ENCODE assay signal across 8 cellular contexts in the genomic region with DNA sequence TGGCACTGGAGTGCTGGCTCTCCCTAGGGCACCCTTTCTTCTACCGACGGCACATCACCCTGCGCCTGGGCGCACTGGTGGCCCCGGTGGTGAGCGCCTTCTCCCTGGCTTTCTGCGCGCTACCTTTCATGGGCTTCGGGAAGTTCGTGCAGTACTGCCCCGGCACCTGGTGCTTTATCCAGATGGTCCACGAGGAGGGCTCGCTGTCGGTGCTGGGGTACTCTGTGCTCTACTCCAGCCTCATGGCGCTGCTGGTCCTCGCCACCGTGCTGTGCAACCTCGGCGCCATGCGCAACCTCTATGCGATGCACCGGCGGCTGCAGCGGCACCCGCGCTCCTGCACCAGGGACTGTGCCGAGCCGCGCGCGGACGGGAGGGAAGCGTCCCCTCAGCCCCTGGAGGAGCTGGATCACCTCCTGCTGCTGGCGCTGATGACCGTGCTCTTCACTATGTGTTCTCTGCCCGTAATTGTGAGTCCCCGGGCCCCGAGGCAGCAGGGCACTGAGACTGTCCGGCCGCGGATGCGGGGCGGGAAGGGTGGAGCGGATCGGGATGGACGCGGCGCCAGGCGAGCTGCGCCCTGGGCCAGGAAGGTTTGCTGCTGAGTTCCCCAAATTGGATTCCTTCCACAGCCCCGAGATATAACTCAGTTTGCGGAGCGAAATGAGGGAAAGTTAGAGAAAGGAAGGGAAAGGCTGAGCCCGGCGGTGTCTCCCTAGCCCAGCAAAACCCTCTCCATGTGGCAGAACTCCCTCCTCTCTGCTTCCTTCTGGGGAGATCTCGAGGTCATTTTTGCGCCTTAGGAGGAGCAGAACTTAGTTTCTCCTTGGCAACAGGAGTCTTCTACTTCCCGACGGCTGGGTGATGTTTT. TPM values are rescaled to one million over a fixed set of nuclear protein-coding genes. Genes with fewer than 3 reads are reported as not detected.
DNase-seq lines count a peak whose midpoint lies in the region; ATAC-seq, FAIRE-seq and TF ChIP-seq lines count a peak whose summit lies in the region.

No MANE protein-coding gene starts in this region.

- H3K4ac ChIP-seq in H1 (replicated peaks; ENCODE audit: insufficient read length, low read depth, low read length), result no peak overlapping the region

- peak overlapping the region; percentile 79 to 95 for H3K4me2 ChIP-seq in H1 (ENCODE audit: insufficient read depth in 1 of 2, low read depth in 2 of 2, low read length in 2 of 2)

- TF ChIP-seq POLR2A in H1 (IDR thresholded peaks at IDR 0.05; ENCODE audit: control extremely low read depth in 1 of 2, low read depth in 2 of 2, low read length in 2 of 2), result no peak

- H2BK15ac ChIP-seq in H1 (ENCODE audit: low read length), result peak overlapping the region; percentile 49

- H4K91ac ChIP-seq in H1 (replicated peaks; ENCODE audit: insufficient read length, low read length), result no peak overlapping the region

- peak overlapping the region; percentile 53; the same call in 1 of the 2 replicates for H2BK5ac ChIP-seq in H1 (ENCODE audit: low read depth, low read length)

- peak overlapping the region; percentile 64; the same call in 1 of the 2 replicates for H2BK20ac ChIP-seq in H1 (ENCODE audit: low read length)

- peaks cover 17% of the 10 kb centered on the region; the same call in 1 of the 2 replicates for H3K23me2 ChIP-seq in H1 (ENCODE audit: low read depth, low read length)

- no peaks in the 10 kb centered on the region for H3K27me3 Mint-ChIP-seq in natural killer cell treated with Interleukin-12 subunit alpha and Interleukin-12 subunit beta and Interleukin-15 and Interleukin-18, amount 100 ng/mL, for 72 hours

- CTCF ChIA-PET in H1 (lab: Charles Lee; ENCODE audit: partially characterized antibody), result interaction anchor here (1.1 to 1.6 kb wide), 2 partner anchors 52 to 135 kb away, joined by 3 to 5 read pairs; no protein-coding TSS in a partner anchor

- H3K18ac ChIP-seq in H1 (ENCODE audit: extremely low read depth, low read length), result peak overlapping the region; percentile 36

- no peak overlapping the region for H3K23ac ChIP-seq in H1 (ENCODE audit: insufficient read length)

- no peaks in the 10 kb centered on the region for H4K20me1 ChIP-seq in H1 (replicated peaks in 1 of 2; ENCODE audit: control insufficient read depth in 1 of 2, insufficient read depth in 2 of 2, low read length in 2 of 2)

- no peaks in the 10 kb centered on the region for H3K79me2 ChIP-seq in H1 (ENCODE audit: control insufficient read depth in 1 of 2, insufficient read depth in 2 of 2, low read length in 2 of 2)

- peak overlapping the region in 2 of 4 experiments; percentile 38 to 50; a peak in 2 of 7 replicates for H3K9ac ChIP-seq in H1 (replicated peaks in 1 of 4; ENCODE audit: extremely low read depth in 1 of 4, low read depth in 3 of 4, low read length in 3 of 4)

- H3K14ac ChIP-seq in H1 (ENCODE audit: insufficient read length), result no peak overlapping the region

- no peaks in the 10 kb centered on the region for H3K79me1 ChIP-seq in H1 (ENCODE audit: low read depth, low read length)

- FAIRE-seq in H1 (lab: Jason Lieb, UNC), result no peak

- TF ChIP-seq CTCF in AG10803 (conservative IDR thresholded peaks at IDR 0.05; ENCODE audit: low read length) (no peak), RWPE2 (IDR thresholded peaks at IDR 0.05; ENCODE audit: poor library complexity, severe bottlenecking) (no peak), H1 (IDR thresholded peaks at IDR 0.05; ENCODE audit: control extremely low read depth in 1 of 3, insufficient read depth in 1 of 3, low read depth in 1 of 3, low read length in 3 of 3) (no peak)

- peaks cover 14% of the 10 kb centered on the region for H3K36me3 Mint-ChIP-seq in natural killer cell treated with Interleukin-12 subunit alpha and Interleukin-12 subunit beta and Interleukin-15 and Interleukin-18, amount 100 ng/mL, for 72 hours

- H2AFZ ChIP-seq in H1 (ENCODE audit: low read length), result peak overlapping the region; percentile 86

- no peak overlapping the region for H2AK5ac ChIP-seq in H1 (ENCODE audit: low read depth, low read length)

- H3K9me3 ChIP-seq in RWPE2 (ENCODE audit: severe bottlenecking) (no peaks in the 10 kb centered on the region), H1 (ENCODE audit: insufficient read depth in 2 of 2, low read depth in 1 of 2, low read length in 1 of 2) (no peaks in the 10 kb centered on the region)

- peaks cover 74 to 82% of the 10 kb centered on the region in 2 donors for H3K4me1 Mint-ChIP-seq in natural killer cell treated with Interleukin-12 subunit alpha and Interleukin-12 subunit beta and Interleukin-15 and Interleukin-18, amount 100 ng/mL, for 72 hours (ENCODE audit: low read depth in 2 of 2)

- peak; percentile 5 for DNase-seq in AG10803 (ENCODE audit: low read depth)
- DNase-seq in RWPE2 (ENCODE audit: low spot score), result no peak
- DNase-seq in H1 (ENCODE audit: low read depth in 1 of 2, low spot score in 2 of 2), result peak in 1 of 2 experiments; percentile 77
- peak; percentile 68 for DNase-seq in natural killer cell treated with Interleukin-12 subunit alpha and Interleukin-12 subunit beta and Interleukin-15 and Interleukin-18, amount 100 ng/mL, for 72 hours (ENCODE audit: low spot score)
- no peak for DNase-seq in NCI-H1436 (lab: John Stamatoyannopoulos, UW)
- no peak for DNase-seq in putamen (ENCODE audit: low spot score)
- DNase-seq in NCI-H1092 (lab: John Stamatoyannopoulos, UW), result no peak
- no peak for DNase-seq in NCI-H2171 (lab: John Stamatoyannopoulos, UW)

- no peak for TF ChIP-seq RAD21 in H1 (IDR thresholded peaks at IDR 0.05 in 1 of 2, conservative IDR thresholded peaks at IDR 0.05 in 1 of 2; ENCODE audit: low read depth in 2 of 2, low read length in 2 of 2)

- H2BK12ac ChIP-seq in H1 (ENCODE audit: low read depth, low read length), result peak overlapping the region; percentile 93; the same call in 1 of the 2 replicates

- no peaks in the 10 kb centered on the region for H3K36me3 ChIP-seq in RWPE2 (ENCODE audit: low read depth)
- no peaks in the 10 kb centered on the region for H3K36me3 ChIP-seq in H1 (ENCODE audit: control insufficient read depth in 2 of 4, insufficient read depth in 4 of 4, low read length in 3 of 4)

- H4K5ac ChIP-seq in H1 (ENCODE audit: insufficient read length, low read depth, low read length), result no peak overlapping the region

- peak overlapping the region; percentile 100 for H3K4me3 Mint-ChIP-seq in natural killer cell treated with Interleukin-12 subunit alpha and Interleukin-12 subunit beta and Interleukin-15 and Interleukin-18, amount 100 ng/mL, for 72 hours

- H3K9me3 Mint-ChIP-seq in natural killer cell treated with Interleukin-12 subunit alpha and Interleukin-12 subunit beta and Interleukin-15 and Interleukin-18, amount 100 ng/mL, for 72 hours, result no peaks in the 10 kb centered on the region

- WGBS in H1 (ENCODE audit: extremely low coverage in 1 of 2, insufficient coverage in 1 of 2, insufficient read length in 1 of 2, insufficient replicate concordance in 2 of 2, low coverage in 1 of 2, low lambda C conversion rate in 2 of 2, missing lambda C conversion rate in 1 of 2), 2 experiments, result 3% methylated on average over 59 of the region's 59 CpGs; no CpG with 5 or more reads in 1 of the 2 experiments

- H3K27ac Mint-ChIP-seq in natural killer cell treated with Interleukin-12 subunit alpha and Interleukin-12 subunit beta and Interleukin-15 and Interleukin-18, amount 100 ng/mL, for 72 hours, result peak overlapping the region; percentile 92 to 94

- H3K4me3 ChIP-seq in AG10803 (ENCODE audit: low read length), result no peak overlapping the region
- peak overlapping the region; percentile 1 for H3K4me3 ChIP-seq in RWPE2 (ENCODE audit: severe bottlenecking)
- peak overlapping the region; percentile 27 to 69 (median 60) for H3K4me3 ChIP-seq in H1 (ENCODE audit: extremely low read depth in 1 of 4, insufficient read depth in 2 of 4, low read depth in 3 of 4, low read length in 4 of 4)

- no peak overlapping the region for H3K56ac ChIP-seq in H1 (replicated peaks; ENCODE audit: insufficient read length, low read depth, low read length)

- POLR2A ChIA-PET in H1 (lab: Charles Lee; ENCODE audit: partially characterized antibody), result no interaction called here

- ATAC-seq in RWPE2 (ENCODE audit: low read depth), result peak; percentile 70
- peak; percentile 57 to 61 for ATAC-seq in natural killer cell treated with Interleukin-12 subunit alpha and Interleukin-12 subunit beta and Interleukin-15 and Interleukin-18, amount 100 ng/mL, for 72 hours

- no peak for TF ChIP-seq EP300 in H1 (IDR thresholded peaks at IDR 0.05; ENCODE audit: borderline replicate concordance in 1 of 2, low read depth in 2 of 2, low read length in 2 of 2)

- H3K27ac ChIP-seq in RWPE2 (ENCODE audit: poor library complexity, severe bottlenecking) (no peak overlapping the region), H1 (ENCODE audit: low read depth, low read length) (no peak overlapping the region)

- no peak overlapping the region for H2BK120ac ChIP-seq in H1 (replicated peaks; ENCODE audit: low read depth, low read length)

- H3K27me3 ChIP-seq in RWPE2 (ENCODE audit: insufficient read depth, poor library complexity, severe bottlenecking) (peaks cover 55% of the 10 kb centered on the region), H1 (replicated peaks in 1 of 4; ENCODE audit: control insufficient read depth in 3 of 4, extremely low read depth in 1 of 4, insufficient read depth in 3 of 4, low read length in 3 of 4) (peaks cover 25 to 49% (median 43%) of the 10 kb centered on the region in 4 experiments)

- peak overlapping the region; percentile 57 for H4K8ac ChIP-seq in H1 (ENCODE audit: extremely low read depth, insufficient read depth, low read length)

- no peaks in the 10 kb centered on the region for H3K4me1 ChIP-seq in RWPE2 (ENCODE audit: insufficient read depth, poor library complexity, severe bottlenecking)
- peaks cover 0 to 14% (median 6%) of the 10 kb centered on the region in 4 experiments; a peak in 6 of 7 replicates for H3K4me1 ChIP-seq in H1 (replicated peaks in 1 of 4; ENCODE audit: control insufficient read depth in 3 of 4, insufficient read depth in 4 of 4, low read length in 3 of 4)

RNA-seq across cellular contexts. Expression of a gene that starts 0.9 kb away (rescaled TPM):
- total RNA-seq in H1 (2021; fragmentation: NEBNext Ultra II Directional; extraction: Animal tissue kit (Norgen Biotek cat#: 25700)), result 0.21 and 0.22 TPM in 2 replicates
- 0.64 and 0.83 TPM in 2 replicates for polyA plus RNA-seq in H1 (2011; rRNA removed)
- 0.32 TPM for polyA plus RNA-seq in H1 (2011; cell fraction: cytosol; rRNA removed)
- 1.2 TPM for polyA plus RNA-seq in H1 (2011; cell fraction: nucleus; rRNA removed)
- 0.28 to 0.71 TPM (median 0.36 TPM) in 4 replicates for polyA plus RNA-seq in H1 (2012, experiment 1 of 2)
- polyA plus RNA-seq in H1 (2012, experiment 2 of 2), result 0.14 TPM
- 0.22 TPM for polyA plus RNA-seq in H1 (2013, experiment 1 of 2)
- polyA plus RNA-seq in H1 (2013, experiment 2 of 2), result 0.22 TPM
- 0.28 and 0.32 TPM in 2 replicates for polyA minus RNA-seq in H1 (2011; rRNA and poly(A)+ RNA removed)
- polyA minus RNA-seq in H1 (2011; cell fraction: cytosol; rRNA and poly(A)+ RNA removed), result not detected
- 2.4 TPM for polyA minus RNA-seq in H1 (2011; cell fraction: nucleus; rRNA and poly(A)+ RNA removed)
- total RNA-seq in natural killer cell treated with Interleukin-12 subunit alpha and Interleukin-12 subunit beta and Interleukin-15 and Interleukin-18, amount 100 ng/mL, for 72 hours, result 1 to 10 TPM; 3.8 to 4.5 TPM

RNA-seq across cellular contexts. Expression of a gene that starts 45.7 kb away (rescaled TPM):
- 1.2 TPM in 2 replicates for total RNA-seq in H1 (2021; fragmentation: NEBNext Ultra II Directional; extraction: Animal tissue kit (Norgen Biotek cat#: 25700))
- polyA plus RNA-seq in H1 (2011; rRNA removed), result 1.2 and 1.4 TPM in 2 replicates
- 0.84 TPM for polyA plus RNA-seq in H1 (2011; cell fraction: cytosol; rRNA removed)
- 0.68 TPM for polyA plus RNA-seq in H1 (2011; cell fraction: nucleus; rRNA removed)
- 0.64 to 1.9 TPM (median 0.91 TPM) in 4 replicates for polyA plus RNA-seq in H1 (2012, experiment 1 of 2)
- 0.41 TPM for polyA plus RNA-seq in H1 (2012, experiment 2 of 2)
- polyA plus RNA-seq in H1 (2013, experiment 1 of 2), result 0.85 TPM
- 0.99 TPM for polyA plus RNA-seq in H1 (2013, experiment 2 of 2)
- 0.50 and 0.85 TPM in 2 replicates for polyA minus RNA-seq in H1 (2011; rRNA and poly(A)+ RNA removed)
- 1.4 TPM for polyA minus RNA-seq in H1 (2011; cell fraction: cytosol; rRNA and poly(A)+ RNA removed)
- 0.90 TPM for polyA minus RNA-seq in H1 (2011; cell fraction: nucleus; rRNA and poly(A)+ RNA removed)
- 10 to 100 TPM; 94.5 to 96.0 TPM for total RNA-seq in natural killer cell treated with Interleukin-12 subunit alpha and Interleukin-12 subunit beta and Interleukin-15 and Interleukin-18, amount 100 ng/mL, for 72 hours

Comparison
In these comparisons a context has a peak if more than half of its experiments do, and no peak if none do; other contexts are left out.
1. DNase-seq: peak in AG10803 (single experiment) and natural killer cell treated with Interleukin-12 subunit alpha and Interleukin-12 subunit beta and Interleukin-15 and Interleukin-18, amount 100 ng/mL, for 72 hours (single experiment); none in RWPE2 (single experiment), NCI-H1436 (single experiment), putamen (single experiment), NCI-H1092 (single experiment) and NCI-H2171 (single experiment).
2. RNA of a gene that starts 45.7 kb away (total RNA-seq): 94.5 to 96.0 TPM in natural killer cell treated with Interleukin-12 subunit alpha and Interleukin-12 subunit beta and Interleukin-15 and Interleukin-18, amount 100 ng/mL, for 72 hours; 1.2 TPM in H1; every median in the first group is over 10 times any median in the second.